24 cellular contexts compared by ENCODE assay signal in the genomic region with DNA sequence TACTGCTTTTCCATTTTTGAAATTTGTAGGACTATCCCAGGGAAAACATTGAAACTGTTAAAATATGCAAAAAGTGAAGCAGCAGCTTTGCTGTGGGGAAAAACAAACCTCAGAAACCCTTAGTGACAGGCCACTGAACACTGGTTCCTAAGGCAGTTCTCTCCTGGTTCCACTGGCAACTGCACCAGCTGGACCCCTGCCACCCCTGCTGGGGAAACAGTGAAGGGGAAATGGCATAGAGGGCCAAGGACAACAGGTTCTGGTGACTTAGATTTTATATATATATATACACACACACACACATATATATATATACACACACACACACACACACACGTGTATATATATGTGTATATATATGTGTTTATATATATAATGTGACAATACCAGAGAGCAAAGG. TPM values are rescaled to one million over a fixed set of nuclear protein-coding genes. Genes with fewer than 3 reads are reported as not detected.
A peak's percentile ranks its signal among the peaks of the same experiment; 100 is the strongest.
DNase-seq lines count a peak whose midpoint lies in the region; ATAC-seq, FAIRE-seq and TF ChIP-seq lines count a peak whose summit lies in the region.
"Had no signal": no experiment of that assay in that cellular context is flagged by ENCODE, and none has a peak within 500 bp of the region (broad histone marks: within the 10 kb centered on the region; RNA-seq: fewer than 3 reads in every experiment).

No MANE protein-coding gene starts in this region.

- H3K36me3 ChIP-seq in Panc1 (ENCODE audit: control insufficient read depth, insufficient read depth, low read length): no peaks in the 10 kb centered on the region
- H3K36me3 ChIP-seq in keratinocyte (ENCODE audit: control insufficient read depth in 2 of 2, extremely low read depth in 1 of 2, insufficient read depth in 2 of 2, low read length in 2 of 2): no peaks in the 10 kb centered on the region
- no peaks in the 10 kb centered on the region for H3K36me3 ChIP-seq in suprapubic skin
- H3K36me3 ChIP-seq: gastroesophageal sphincter, transverse colon had no signal

- no peaks in the 10 kb centered on the region for H3K9me1 ChIP-seq in keratinocyte (ENCODE audit: control insufficient read depth, extremely low read depth, insufficient read depth, low read length)

- H3K27me3 ChIP-seq in Panc1 (ENCODE audit: control insufficient read depth, insufficient read depth, low read length) (no peaks in the 10 kb centered on the region), keratinocyte (ENCODE audit: control insufficient read depth, extremely low read depth, insufficient read depth, low read length) (no peaks in the 10 kb centered on the region), suprapubic skin (peaks cover 7% of the 10 kb centered on the region)
- H3K27me3 ChIP-seq: transverse colon had no signal

- H3K4me3 ChIP-seq in Panc1 (ENCODE audit: low read depth in 2 of 2, low read length in 2 of 2) (no peak overlapping the region), keratinocyte (ENCODE audit: control insufficient read depth in 2 of 3, extremely low read depth in 1 of 3, insufficient read depth in 2 of 3, low read depth in 1 of 3, low read length in 3 of 3) (no peak overlapping the region), suprapubic skin (no peak overlapping the region)
- H3K4me3 ChIP-seq: gastroesophageal sphincter, transverse colon had no signal

- TF ChIP-seq POLR2A in suprapubic skin (IDR thresholded peaks at IDR 0.05): no peak

- no TSS peak for BruUV-seq in Panc1 (replicated peaks; lab: Mats Ljungman, UMichigan)

- H3K79me2 ChIP-seq in keratinocyte (ENCODE audit: control insufficient read depth, insufficient read depth, low read length): no peaks in the 10 kb centered on the region

- POLR2A ChIA-PET in Panc1 (lab: Charles Lee): interaction anchor here (0.7 kb wide), 1 partner anchor 680 kb away, joined by 5 read pairs; no protein-coding TSS in a partner anchor

- no peak for FAIRE-seq in keratinocyte (lab: Jason Lieb, UNC)
- FAIRE-seq: A204.1 had no signal

- H3K4me1 ChIP-seq in Panc1 (ENCODE audit: control insufficient read depth, insufficient read depth, low read length) (peaks cover 50% of the 10 kb centered on the region), keratinocyte (ENCODE audit: control insufficient read depth, extremely low read depth, insufficient read depth, low read length) (peaks cover 56% of the 10 kb centered on the region), suprapubic skin (peaks cover 62% of the 10 kb centered on the region)

- TF ChIP-seq EP300 in suprapubic skin (IDR thresholded peaks at IDR 0.05): no peak

- no peak overlapping the region for H2AFZ ChIP-seq in keratinocyte (ENCODE audit: control insufficient read depth, low read length)

- intact Hi-C loops in Panc1 (cut with micrococcal nuclease; ENCODE audit: unreplicated experiment): no loop called here

- CTCF ChIA-PET in Panc1 (lab: Charles Lee): interaction anchor here (1.3 kb wide), 1 partner anchor 62 kb away, joined by 16 read pairs; no protein-coding TSS in a partner anchor

- H4K20me1 ChIP-seq in keratinocyte (ENCODE audit: control insufficient read depth, extremely low read depth, insufficient read depth, low read length): no peaks in the 10 kb centered on the region

- 35% methylated on average over 1 of the region's 1 CpG for WGBS in suprapubic skin

- dilution Hi-C loops in keratinocyte (cut with MboI; ENCODE audit: extremely low pct_ligation_motif_present, low sequenced_read_pairs): no loop called here

- TF ChIP-seq CTCF in Panc1 (IDR thresholded peaks at IDR 0.05): no peak
- TF ChIP-seq CTCF in keratinocyte (optimal IDR thresholded peaks at IDR 0.05 in 1 of 3, IDR thresholded peaks at IDR 0.05 in 1 of 3, conservative IDR thresholded peaks at IDR 0.05 in 1 of 3; ENCODE audit: extremely low read depth in 1 of 3, insufficient read depth in 2 of 3, low read length in 3 of 3): no peak
- no peak for TF ChIP-seq CTCF in suprapubic skin (IDR thresholded peaks at IDR 0.05)

- peak overlapping the region; percentile 49 for H3K4me2 ChIP-seq in keratinocyte (ENCODE audit: control insufficient read depth, extremely low read depth, insufficient read depth, low read depth, low read length)

- peak; percentile 20 to 35 for DNase-seq in NCI-H446 (lab: John Stamatoyannopoulos, UW)
- DNase-seq in NCI-H446 treated with DMSO at 0.1 percent for 48 hours (lab: John Stamatoyannopoulos, UW): no peak
- DNase-seq in Panc1 (ENCODE audit: low read depth, low spot score): no peak
- DNase-seq in keratinocyte (ENCODE audit: low read depth, low spot score): no peak
- DNase-seq in suprapubic skin (ENCODE audit: low spot score in 2 of 2): peak in 1 of 2 donors; percentile 76
- DNase-seq in activated CD8-positive, alpha-beta memory T cell treated with anti-CD3 and anti-CD28 coated beads, Interleukin-2, amount 50 U/mL, for 48 hours: no peak
- no peak for DNase-seq in SK-N-DZ (ENCODE audit: low spot score)
- DNase-seq: activated CD8-positive, alpha-beta memory T cell treated with anti-CD3 and anti-CD28 coated beads for 24 hours; Kasumi-1; naive B cell; NCI-H1436; NK-92 treated with Interleukin-12 subunit alpha and Interleukin-12 subunit beta, amount 100 ng/mL, for 24 hours; SIG-M5; stimulated activated CD4-positive, alpha-beta T cell treated with anti-CD3 and anti-CD28 coated beads, Interleukin-12 subunit alpha, Interleukin-12 subunit beta, amount 100 ng/mL, for 4 hours had no signal

- in situ Hi-C loops in Panc1 (cut with HindIII; ENCODE audit: low pct_unique_long_range_greater_than_20kb, low sequenced_read_pairs): no loop called here

- peak overlapping the region; percentile 91 for H3K27ac ChIP-seq in Panc1 (ENCODE audit: low read length)
- H3K27ac ChIP-seq in keratinocyte (ENCODE audit: control insufficient read depth, insufficient read depth, low read length): peak overlapping the region; percentile 49
- peak overlapping the region; percentile 70 for H3K27ac ChIP-seq in suprapubic skin

- peak overlapping the region; percentile 45 for H3K9ac ChIP-seq in keratinocyte (ENCODE audit: control insufficient read depth, extremely low read depth, insufficient read depth, low read length)

- ATAC-seq in Panc1 (no peak), HG02970 (IDR thresholded peaks at IDR 0.05; ENCODE audit: low FRiP score, unreplicated experiment) (no peak)
- ATAC-seq: activated CD4-positive, CD25-positive, alpha-beta regulatory T cell treated with anti-CD3 and anti-CD28 coated beads, Interleukin-2, amount 50 U/mL, for 24 hours; gastroesophageal sphincter; stimulated activated effector memory CD8-positive, alpha-beta T cell treated with anti-CD3 and anti-CD28 coated beads, Interleukin-12 subunit alpha, Interleukin-12 subunit beta, amount 100 ng/mL, for 72 hours had no signal

- H3K9me3 ChIP-seq in Panc1 (ENCODE audit: control insufficient read depth, insufficient read depth, low read depth, low read length) (no peaks in the 10 kb centered on the region), keratinocyte (ENCODE audit: control insufficient read depth, low read depth, low read length) (no peaks in the 10 kb centered on the region), suprapubic skin (no peaks in the 10 kb centered on the region)
- H3K9me3 ChIP-seq: gastroesophageal sphincter, transverse colon had no signal

RNA-seq across cellular contexts. Expression of gene KRT7, which starts 16.2 kb away (rescaled TPM):
- total RNA-seq in Panc1 (2021; ENCODE audit: unreplicated experiment) (16.8 TPM), suprapubic skin (100 to 1,000 TPM in 3 of 4 donors, 10 to 100 TPM in 1; 95.8 to 176 (median 123) TPM)
- polyA plus RNA-seq in Panc1 (2012; ENCODE audit: insufficient read length): 19.1 TPM
- 112 to 224 TPM (median 117 TPM) in 3 replicates for polyA plus RNA-seq in keratinocyte
- polyA plus RNA-seq in keratinocyte (2011; ENCODE audit: low read depth): 24.1 TPM
- polyA plus RNA-seq in keratinocyte (2011; cell fraction: cytosol; rRNA removed): 212 and 224 TPM in 2 replicates
- polyA plus RNA-seq in keratinocyte (2011; cell fraction: nucleus; rRNA removed): 226 and 228 TPM in 2 replicates
- 12.2 and 287 TPM in 2 replicates for polyA plus RNA-seq in keratinocyte (2012; ENCODE audit: low replicate concordance)
- 128 to 386 TPM (median 130 TPM) in 3 replicates for polyA minus RNA-seq in keratinocyte
- 274 TPM for polyA minus RNA-seq in keratinocyte (2011; cell fraction: cytosol; rRNA and poly(A)+ RNA removed)
- 101 and 129 TPM in 2 replicates for polyA minus RNA-seq in keratinocyte (2011; cell fraction: nucleus; rRNA and poly(A)+ RNA removed)
- not detected in 2 replicates for polyA plus RNA-seq in SK-N-DZ (2014; cell fraction: cytosol; rRNA removed)
- not detected in 2 replicates for polyA plus RNA-seq in SK-N-DZ (2014; cell fraction: nucleus; rRNA removed)

RNA-seq across cellular contexts. Expression of gene KRT80, which starts 25.0 kb away (rescaled TPM):
- 51.5 TPM for total RNA-seq in Panc1 (2021; ENCODE audit: unreplicated experiment)
- 30.3 TPM for polyA plus RNA-seq in Panc1 (2012; ENCODE audit: insufficient read length)
- polyA plus RNA-seq in keratinocyte: 3.3 to 7.2 TPM (median 4.1 TPM) in 3 replicates
- 109 TPM for polyA plus RNA-seq in keratinocyte (2011; ENCODE audit: low read depth)
- polyA plus RNA-seq in keratinocyte (2011; cell fraction: cytosol; rRNA removed): 4.2 and 7.4 TPM in 2 replicates
- 7.3 and 11.7 TPM in 2 replicates for polyA plus RNA-seq in keratinocyte (2011; cell fraction: nucleus; rRNA removed)
- 7.1 and 246 TPM in 2 replicates for polyA plus RNA-seq in keratinocyte (2012; ENCODE audit: low replicate concordance)
- 4.3 to 10.4 TPM (median 6.0 TPM) in 3 replicates for polyA minus RNA-seq in keratinocyte
- 7.9 TPM for polyA minus RNA-seq in keratinocyte (2011; cell fraction: cytosol; rRNA and poly(A)+ RNA removed)
- 6.9 and 10.4 TPM in 2 replicates for polyA minus RNA-seq in keratinocyte (2011; cell fraction: nucleus; rRNA and poly(A)+ RNA removed)
- total RNA-seq in suprapubic skin: 100 to 1,000 TPM in 3 of 4 donors, 10 to 100 TPM in 1; 78.6 to 293 (median 185) TPM
- polyA plus RNA-seq in SK-N-DZ (2014; cell fraction: cytosol; rRNA removed): not detected in 2 replicates
- not detected in 2 replicates for polyA plus RNA-seq in SK-N-DZ (2014; cell fraction: nucleus; rRNA removed)
- total RNA-seq: activated T-helper 2 cell treated with anti-CD3 and anti-CD28 coated beads, Interferon-gamma antibody, Interleukin-2, Interleukin-4, amounts not matched to agents 10 μg/mL and 5 μg/mL and 100 μg/mL, durations not matched to agents 14 hours and 24 hours and 36 hours had no signal

RNA-seq across cellular contexts. Expression of gene KRT86, which starts 57.6 kb away (rescaled TPM):
- 1.1 TPM for total RNA-seq in Panc1 (2021; ENCODE audit: unreplicated experiment)
- 1.2 TPM for polyA plus RNA-seq in Panc1 (2012; ENCODE audit: insufficient read length)
- 0.03 TPM in 1 of 3 replicates, not detected in the others for polyA plus RNA-seq in keratinocyte
- polyA plus RNA-seq in keratinocyte (2011; ENCODE audit: low read depth): not detected
- not detected in 2 replicates for polyA plus RNA-seq in keratinocyte (2011; cell fraction: cytosol; rRNA removed)
- polyA plus RNA-seq in keratinocyte (2011; cell fraction: nucleus; rRNA removed): not detected in 2 replicates
- polyA plus RNA-seq in keratinocyte (2012; ENCODE audit: low replicate concordance): 0.20 TPM in 1 of 2 replicates, not detected in the other
- polyA minus RNA-seq in keratinocyte: not detected in 3 replicates
- polyA minus RNA-seq in keratinocyte (2011; cell fraction: cytosol; rRNA and poly(A)+ RNA removed): not detected
- not detected in 2 replicates for polyA minus RNA-seq in keratinocyte (2011; cell fraction: nucleus; rRNA and poly(A)+ RNA removed)
- total RNA-seq in suprapubic skin: 100 to 1,000 TPM in 1 of 4 donors, 10 to 100 TPM in 2, 1 to 10 TPM in 1; 1.0 to 289 (median 37.0) TPM
- not detected in 2 replicates for polyA plus RNA-seq in SK-N-DZ (2014; cell fraction: cytosol; rRNA removed)
- polyA plus RNA-seq in SK-N-DZ (2014; cell fraction: nucleus; rRNA removed): not detected in 2 replicates
- total RNA-seq: left lobe of liver, progenitor cell of endocrine pancreas had no signal
- polyA plus RNA-seq: CD14-positive monocyte had no signal

Comparison
In these comparisons a context has a peak if more than half of its experiments do, and no peak if none do; other contexts are left out.
1. DNase-seq: peak in NCI-H446 (2 of 2); none in NCI-H446 treated with DMSO at 0.1 percent for 48 hours (single experiment), Panc1 (single experiment), keratinocyte (single experiment), activated CD8-positive, alpha-beta memory T cell treated with anti-CD3 and anti-CD28 coated beads, Interleukin-2, amount 50 U/mL, for 48 hours (single experiment) and SK-N-DZ (single experiment).
2. Peak in every context shown above with its lines, with median percentiles within 50 percentile points of each other: H3K27ac ChIP-seq.